In genomic region chr17:40343126-40344119, GRCh38 we compare ENCODE assay signal across 9 cellular contexts. TPM values are rescaled to one million over a fixed set of nuclear protein-coding genes. Genes with fewer than 3 reads are reported as not detected.
DNase-seq lines count a peak whose midpoint lies in the region; ATAC-seq and TF ChIP-seq lines count a peak whose summit lies in the region.
"Had no signal": no experiment of that assay in that cellular context is flagged by ENCODE, and none has a peak within 500 bp of the region (broad histone marks: within the 10 kb centered on the region; RNA-seq: fewer than 3 reads in every experiment).

No MANE protein-coding gene starts in this region.

- intact Hi-C loops in prostate gland (cut with DNase I), result loop anchor here (5.0 kb wide), 1 partner anchor 221 kb away; the partner anchor contains the start of gene MSL1

- H3K9ac ChIP-seq in ES-I3 (ENCODE audit: low read depth, low read length) (peak overlapping the region; percentile 63; the same call in 1 of the 2 replicates), SK-N-MC (ENCODE audit: insufficient read length) (no peak overlapping the region)

- DNase-seq in SK-N-MC (ENCODE audit: low read depth, low spot score), result no peak
- no peak for DNase-seq in fibroblast of the aortic adventitia (ENCODE audit: low read depth)
- DNase-seq in prostate gland (ENCODE audit: low spot score), result no peak
- DNase-seq in GM19238 (ENCODE audit: insufficient read length, low spot score), result no peak
- DNase-seq in NCI-H2029 treated with DMSO at 0.1 percent for 48 hours (lab: John Stamatoyannopoulos, UW), result no peak
- DNase-seq in HUDEP-2 (lab: John Stamatoyannopoulos, UW; ENCODE audit: unreplicated experiment in 76 of 76), result no peak
- DNase-seq: activated CD4-positive, alpha-beta T cell treated with anti-CD3 and anti-CD28 coated beads, Interleukin-2, amount 50 U/mL, for 48 hours had no signal

- WGBS in prostate gland, result 16% methylated on average over 15 of the region's 15 CpGs

- ATAC-seq in HG02623 (IDR thresholded peaks at IDR 0.05; ENCODE audit: unreplicated experiment), result no peak

- H3K4me3 ChIP-seq in SK-N-MC (peak overlapping the region; percentile 49), fibroblast of the aortic adventitia (ENCODE audit: low read depth, low read length) (peak overlapping the region; percentile 85), prostate gland (peak overlapping the region; percentile 77 to 93)

- H3K4me1 ChIP-seq in ES-I3 (ENCODE audit: insufficient read depth, low read length) (peaks cover 44% of the 10 kb centered on the region), prostate gland (replicated peaks) (peaks cover 33% of the 10 kb centered on the region)

- H3K36me3 ChIP-seq in ES-I3 (ENCODE audit: insufficient read depth, low read length) (no peaks in the 10 kb centered on the region), SK-N-MC (ENCODE audit: insufficient read depth, low read length) (peaks cover 11% of the 10 kb centered on the region; the same call in 1 of the 2 replicates), prostate gland (no peaks in the 10 kb centered on the region)

- TF ChIP-seq POLR2A in prostate gland (IDR thresholded peaks at IDR 0.05), result no peak

- TF ChIP-seq CTCF in fibroblast of the aortic adventitia (IDR thresholded peaks at IDR 0.05; ENCODE audit: insufficient read depth, low read length) (no peak), prostate gland (IDR thresholded peaks at IDR 0.05) (no peak)

- H3K27me3 ChIP-seq in prostate gland (replicated peaks; ENCODE audit: insufficient read depth), result no peaks in the 10 kb centered on the region

- no peaks in the 10 kb centered on the region for H3K9me3 ChIP-seq in ES-I3 (ENCODE audit: control insufficient read depth, insufficient read depth, low read length)
- no peaks in the 10 kb centered on the region for H3K9me3 ChIP-seq in SK-N-MC (ENCODE audit: low read depth, low read length)
- no peaks in the 10 kb centered on the region for H3K9me3 ChIP-seq in prostate gland

- peak overlapping the region; percentile 72 for H3K27ac ChIP-seq in SK-N-MC
- H3K27ac ChIP-seq in prostate gland, result peak overlapping the region; percentile 96 to 98

RNA-seq across cellular contexts. Expression of gene GJD3, which starts 21.1 kb away (rescaled TPM):
- 5.9 TPM in 1 of 2 replicates, not detected in the other for total RNA-seq in fibroblast of the aortic adventitia (ENCODE audit: low replicate concordance)
- total RNA-seq in prostate gland, result 1 to 10 TPM in 1 of 2 donors, under 1 TPM in 1; 0.82 to 5.3 TPM

RNA-seq across cellular contexts. Expression of gene RARA, which starts 34.4 kb away (rescaled TPM):
- total RNA-seq in fibroblast of the aortic adventitia (ENCODE audit: low replicate concordance) (16.0 and 25.2 TPM in 2 replicates), prostate gland (10 to 100 TPM; 24.4 to 70.6 TPM)

RNA-seq across cellular contexts. Expression of gene CDC6, which starts 55.7 kb away (rescaled TPM):
- total RNA-seq in fibroblast of the aortic adventitia (ENCODE audit: low replicate concordance) (2.9 and 40.4 TPM in 2 replicates), prostate gland (10 to 100 TPM in 1 of 2 donors, 1 to 10 TPM in 1; 2.1 to 10.3 TPM)
